In the genomic region with DNA sequence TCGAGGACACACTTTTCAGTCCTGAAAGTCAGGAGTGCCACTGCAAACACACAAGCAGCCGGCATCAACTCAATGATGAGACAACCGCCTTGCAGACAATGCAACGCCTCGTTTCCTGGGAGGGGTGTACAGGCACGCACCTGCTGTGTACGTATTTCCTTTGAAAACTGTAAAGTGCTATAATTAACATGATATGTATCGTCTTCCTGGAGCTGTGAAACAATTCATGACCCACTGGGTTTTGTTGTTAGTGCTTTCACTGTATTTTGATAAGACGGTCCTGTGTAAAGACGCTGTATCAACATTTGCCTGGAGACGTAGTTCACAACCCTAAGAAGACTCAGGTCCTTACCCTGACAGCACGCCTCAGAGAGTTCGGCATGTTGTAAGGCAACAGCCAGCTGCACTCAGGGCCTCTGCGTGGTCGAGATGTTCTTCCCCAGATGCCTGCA, we compare ENCODE assay signal across 14 cellular contexts.
DNase-seq lines count a peak whose midpoint lies in the region; ATAC-seq and TF ChIP-seq lines count a peak whose summit lies in the region.
"Had no signal": no experiment of that assay in that cellular context is flagged by ENCODE, and none has a peak within 500 bp of the region (broad histone marks: within the 10 kb centered on the region; RNA-seq: fewer than 3 reads in every experiment).

No MANE protein-coding gene starts in this region.

- no peak overlapping the region for H3K4me3 Mint-ChIP-seq in central memory CD8-positive, alpha-beta T cell
- H3K4me3 Mint-ChIP-seq: natural killer cell had no signal

- no peaks in the 10 kb centered on the region for H3F3A ChIP-seq in SK-N-SH (replicated peaks; ENCODE audit: insufficient read depth)
- H3F3A ChIP-seq in PC-3 (ENCODE audit: low read length, unreplicated experiment): no peaks in the 10 kb centered on the region

- peaks cover 39% of the 10 kb centered on the region for H3K27me3 Mint-ChIP-seq in central memory CD8-positive, alpha-beta T cell

- H3K27me3 ChIP-seq in transverse colon (no peaks in the 10 kb centered on the region), SK-N-SH (ENCODE audit: insufficient read depth) (no peaks in the 10 kb centered on the region), PC-3 (ENCODE audit: low read length) (no peaks in the 10 kb centered on the region)

- ATAC-seq in central memory CD8-positive, alpha-beta T cell (replicated peaks; ENCODE audit: extremely low read depth, poor library complexity, severe bottlenecking): peak; percentile 10
- ATAC-seq in PC-3: no peak
- ATAC-seq: HCT116, natural killer cell had no signal

- H3K9ac ChIP-seq in SK-N-SH: no peak overlapping the region
- no peak overlapping the region for H3K9ac ChIP-seq in PC-3 (ENCODE audit: low read length)

- H3K9me3 Mint-ChIP-seq in central memory CD8-positive, alpha-beta T cell: no peaks in the 10 kb centered on the region
- H3K9me3 Mint-ChIP-seq: natural killer cell had no signal

- CTCF ChIA-PET in SK-N-SH (lab: Yijun Ruan, JAX) (no interaction called here), PC-3 (lab: Charles Lee) (no interaction called here)

- peak overlapping the region; percentile 34 to 67 (median 48) for H3K27ac ChIP-seq in transverse colon
- no peak overlapping the region for H3K27ac ChIP-seq in SK-N-SH (ENCODE audit: low read depth in 2 of 2, low read length in 1 of 2)
- no peak overlapping the region for H3K27ac ChIP-seq in PC-3 (ENCODE audit: low read length)
- H3K27ac ChIP-seq: heart right ventricle, thoracic aorta had no signal

- in situ Hi-C loops in transverse colon (cut with MboI; ENCODE audit: low pct_ligation_motif_present in 1 of 4, low pct_unique_long_range_greater_than_20kb in 1 of 4, low sequenced_read_pairs in 3 of 4): no loop called here

- intact Hi-C loops in transverse colon (cut with DNase I; ENCODE audit: low total_unique reads) (no loop called here), PC-3 (cut with micrococcal nuclease) (no loop called here)

- H3K36me3 Mint-ChIP-seq in central memory CD8-positive, alpha-beta T cell (ENCODE audit: insufficient read depth): no peaks in the 10 kb centered on the region
- H3K36me3 Mint-ChIP-seq: natural killer cell had no signal

- TF ChIP-seq POLR2A in transverse colon (IDR thresholded peaks at IDR 0.05): peak; percentile 31

- peaks cover 7% of the 10 kb centered on the region for H3K4me1 Mint-ChIP-seq in central memory CD8-positive, alpha-beta T cell
- H3K4me1 Mint-ChIP-seq: natural killer cell had no signal

- H3K9me3 ChIP-seq in transverse colon: no peaks in the 10 kb centered on the region
- no peaks in the 10 kb centered on the region for H3K9me3 ChIP-seq in SK-N-SH
- no peaks in the 10 kb centered on the region for H3K9me3 ChIP-seq in PC-3 (ENCODE audit: low read length)
- H3K9me3 ChIP-seq: heart right ventricle, thoracic aorta had no signal

- TF ChIP-seq CTCF in transverse colon (IDR thresholded peaks at IDR 0.05) (no peak), SK-N-SH (IDR thresholded peaks at IDR 0.05) (no peak), PC-3 (conservative IDR thresholded peaks at IDR 0.05; ENCODE audit: low read depth, low read length) (no peak)

- POLR2A ChIA-PET in SK-N-SH (lab: Yijun Ruan, JAX): no interaction called here
- POLR2A ChIA-PET in PC-3 (lab: Charles Lee; ENCODE audit: unreplicated experiment): no interaction called here

- H3K36me3 ChIP-seq in transverse colon (no peaks in the 10 kb centered on the region), SK-N-SH (replicated peaks in 1 of 2; ENCODE audit: control insufficient read depth in 1 of 2, insufficient read depth in 2 of 2, low read length in 1 of 2) (no peaks in the 10 kb centered on the region), PC-3 (ENCODE audit: low read depth, low read length) (no peaks in the 10 kb centered on the region)
- H3K36me3 ChIP-seq: heart right ventricle, thoracic aorta had no signal

- DNase-seq in stimulated activated CD4-positive, alpha-beta T cell treated with anti-CD3 and anti-CD28 coated beads, Interleukin-2, amount 100 ng/mL, for 4 hours (ENCODE audit: low read depth): peak; percentile 5
- no peak for DNase-seq in stimulated activated CD4-positive, alpha-beta T cell treated with anti-CD3 and anti-CD28 coated beads, Interleukin-2, amount 100 ng/mL, for 24 hours
- peak; percentile 68 for DNase-seq in NCI-H2227 (lab: John Stamatoyannopoulos, UW; ENCODE audit: unreplicated experiment)
- no peak for DNase-seq in central memory CD8-positive, alpha-beta T cell (ENCODE audit: low spot score in 2 of 2)
- peak; percentile 50 for DNase-seq in transverse colon
- DNase-seq in SK-N-SH: no peak
- DNase-seq in OCI-M1 (lab: John Stamatoyannopoulos, UW): no peak
- no peak for DNase-seq in PC-3
- DNase-seq: AML-193, erythroblast, heart right ventricle, natural killer cell had no signal

- H3K4me3 ChIP-seq in transverse colon (no peak overlapping the region), SK-N-SH (ENCODE audit: low read depth in 2 of 2, low read length in 1 of 2) (no peak overlapping the region), PC-3 (ENCODE audit: low read length) (no peak overlapping the region)
- H3K4me3 ChIP-seq: heart right ventricle, thoracic aorta had no signal

- H3K4me2 ChIP-seq in SK-N-SH: no peak overlapping the region
- no peak overlapping the region for H3K4me2 ChIP-seq in PC-3 (ENCODE audit: low read length)

- no peaks in the 10 kb centered on the region for H3K79me2 ChIP-seq in SK-N-SH (ENCODE audit: insufficient read depth)
- no peaks in the 10 kb centered on the region for H3K79me2 ChIP-seq in PC-3 (ENCODE audit: low read length)

- TF ChIP-seq RAD21 in SK-N-SH (IDR thresholded peaks at IDR 0.05; ENCODE audit: low read length): no peak

- H3K4me1 ChIP-seq in transverse colon: peaks cover 0 to 15% (median 2%) of the 10 kb centered on the region in 4 donors
- H3K4me1 ChIP-seq in SK-N-SH (ENCODE audit: control insufficient read depth in 1 of 2, insufficient read depth in 2 of 2, low read depth in 1 of 2, low read length in 1 of 2): no peaks in the 10 kb centered on the region
- peaks cover 5% of the 10 kb centered on the region; the same call in 1 of the 2 replicates for H3K4me1 ChIP-seq in PC-3 (ENCODE audit: insufficient read depth, low read length)

- WGBS in transverse colon (ENCODE audit: low coverage in 1 of 2), 2 donors: 44 to 51% methylated on average over 8 to 15 of the region's 15 CpGs
- 72% methylated on average over 15 of the region's 15 CpGs for WGBS in SK-N-SH (ENCODE audit: low lambda C conversion rate)

- H3K9me2 ChIP-seq in SK-N-SH: no peaks in the 10 kb centered on the region
- H3K9me2 ChIP-seq in PC-3 (replicated peaks; ENCODE audit: low read length): no peaks in the 10 kb centered on the region

- H4K20me1 ChIP-seq in SK-N-SH (ENCODE audit: insufficient read depth): no peaks in the 10 kb centered on the region
- no peaks in the 10 kb centered on the region for H4K20me1 ChIP-seq in PC-3 (ENCODE audit: low read length)

- TF ChIP-seq EP300 in transverse colon (IDR thresholded peaks at IDR 0.05; ENCODE audit: low read depth) (no peak), SK-N-SH (IDR thresholded peaks at IDR 0.05; ENCODE audit: borderline replicate concordance in 1 of 2, low read depth in 1 of 2, low read length in 1 of 2) (no peak)

- no peak overlapping the region for H2AFZ ChIP-seq in SK-N-SH (ENCODE audit: low read depth)
- H2AFZ ChIP-seq in PC-3 (ENCODE audit: low read length): no peak overlapping the region

- no TSS peak for BruUV-seq in PC-3 (replicated peaks; lab: Mats Ljungman, UMichigan)

- no peak overlapping the region for H3K27ac Mint-ChIP-seq in central memory CD8-positive, alpha-beta T cell (ENCODE audit: low read depth)
- H3K27ac Mint-ChIP-seq: natural killer cell had no signal

TF ChIP-seq in SK-N-SH, 30 proteins besides CTCF, POLR2A, EP300 and RAD21:
- TF ChIP-seq FOXM1 (IDR thresholded peaks at IDR 0.05; ENCODE audit: low read depth) (no peak), TCF12 (IDR thresholded peaks at IDR 0.05) (no peak), ELF1 (IDR thresholded peaks at IDR 0.05) (no peak), TAF1 (IDR thresholded peaks at IDR 0.05; ENCODE audit: borderline replicate concordance, low read depth, low read length) (no peak), CHD2 (IDR thresholded peaks at IDR 0.05; ENCODE audit: low read length, partially characterized antibody) (no peak), USF1 (IDR thresholded peaks at IDR 0.05; ENCODE audit: borderline replicate concordance, low read depth) (no peak), GATA2 (CRISPR knock-in tag; IDR thresholded peaks at IDR 0.05) (no peak), FOXJ3 (CRISPR knock-in tag; IDR thresholded peaks at IDR 0.05) (no peak), NRF1 (IDR thresholded peaks at IDR 0.05; ENCODE audit: low read depth, low read length) (no peak), GABPA (IDR thresholded peaks at IDR 0.05; ENCODE audit: low read depth) (no peak), FOSL2 (IDR thresholded peaks at IDR 0.05; ENCODE audit: borderline replicate concordance, low read depth) (no peak)
- TF ChIP-seq, protein P1, sequence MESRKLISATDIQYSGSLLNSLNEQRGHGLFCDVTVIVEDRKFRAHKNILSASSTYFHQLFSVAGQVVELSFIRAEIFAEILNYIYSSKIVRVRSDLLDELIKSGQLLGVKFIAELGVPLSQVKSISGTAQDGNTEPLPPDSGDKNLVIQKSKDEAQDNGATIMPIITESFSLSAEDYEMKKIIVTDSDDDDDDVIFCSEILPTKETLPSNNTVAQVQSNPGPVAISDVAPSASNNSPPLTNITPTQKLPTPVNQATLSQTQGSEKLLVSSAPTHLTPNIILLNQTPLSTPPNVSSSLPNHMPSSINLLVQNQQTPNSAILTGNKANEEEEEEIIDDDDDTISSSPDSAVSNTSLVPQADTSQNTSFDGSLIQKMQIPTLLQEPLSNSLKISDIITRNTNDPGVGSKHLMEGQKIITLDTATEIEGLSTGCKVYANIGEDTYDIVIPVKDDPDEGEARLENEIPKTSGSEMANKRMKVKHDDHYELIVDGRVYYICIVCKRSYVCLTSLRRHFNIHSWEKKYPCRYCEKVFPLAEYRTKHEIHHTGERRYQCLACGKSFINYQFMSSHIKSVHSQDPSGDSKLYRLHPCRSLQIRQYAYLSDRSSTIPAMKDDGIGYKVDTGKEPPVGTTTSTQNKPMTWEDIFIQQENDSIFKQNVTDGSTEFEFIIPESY (IDR thresholded peaks at IDR 0.05; ENCODE audit: borderline replicate concordance, low read depth): no peak
- TF ChIP-seq, protein P2, sequence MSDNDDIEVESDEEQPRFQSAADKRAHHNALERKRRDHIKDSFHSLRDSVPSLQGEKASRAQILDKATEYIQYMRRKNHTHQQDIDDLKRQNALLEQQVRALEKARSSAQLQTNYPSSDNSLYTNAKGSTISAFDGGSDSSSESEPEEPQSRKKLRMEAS (IDR thresholded peaks at IDR 0.05; ENCODE audit: low read depth): no peak

Comparison
In these comparisons a context has a peak if more than half of its experiments do, and no peak if none do; other contexts are left out.
1. DNase-seq: peak in stimulated activated CD4-positive, alpha-beta T cell treated with anti-CD3 and anti-CD28 coated beads, Interleukin-2, amount 100 ng/mL, for 4 hours (single experiment), NCI-H2227 (single experiment) and transverse colon (single experiment); none in stimulated activated CD4-positive, alpha-beta T cell treated with anti-CD3 and anti-CD28 coated beads, Interleukin-2, amount 100 ng/mL, for 24 hours (0 of 2), central memory CD8-positive, alpha-beta T cell (0 of 2), SK-N-SH (single experiment), OCI-M1 (single experiment) and PC-3 (single experiment).
2. H3K27ac ChIP-seq: peak in transverse colon (4 of 4); none in SK-N-SH (0 of 2) and PC-3 (single experiment).